In genomic region chr20:4130404-4131189, GRCh38 we compare ENCODE assay signal across 11 cellular contexts. TPM values are rescaled to one million over a fixed set of nuclear protein-coding genes. Genes with fewer than 3 reads are reported as not detected.
A peak's percentile ranks its signal among the peaks of the same experiment; 100 is the strongest.
DNase-seq lines count a peak whose midpoint lies in the region; ATAC-seq, FAIRE-seq and TF ChIP-seq lines count a peak whose summit lies in the region.
"Had no signal": no experiment of that assay in that cellular context is flagged by ENCODE, and none has a peak within 500 bp of the region (broad histone marks: within the 10 kb centered on the region; RNA-seq: fewer than 3 reads in every experiment).

No MANE protein-coding gene starts in this region.

- peak overlapping the region; percentile 3 to 40 for H3K27ac Mint-ChIP-seq in T-cell

- peaks cover 9 to 11% (median 10%) of the 10 kb centered on the region in 3 donors for H3K4me1 Mint-ChIP-seq in T-cell
- H3K4me1 Mint-ChIP-seq: neural crest cell had no signal

- no peaks in the 10 kb centered on the region for H3K36me3 ChIP-seq in bronchial epithelial cell (ENCODE audit: control insufficient read depth, insufficient read depth, low read length)
- H3K36me3 ChIP-seq in Karpas-422 (ENCODE audit: insufficient read depth, low read length): no peaks in the 10 kb centered on the region

- ATAC-seq in T-cell (replicated peaks in 1 of 4) (peak in 2 of 4 experiments; percentile 34 to 75), GM19397 (IDR thresholded peaks at IDR 0.05; ENCODE audit: unreplicated experiment) (no peak)

- CTCF ChIA-PET in T-cell (lab: Charles Lee): interaction anchor here in 1 of 2 donors (0.5 kb wide), 1 partner anchor 1239 kb away, joined by 3 read pairs; no protein-coding TSS in a partner anchor

- no peak overlapping the region for H3K4me3 Mint-ChIP-seq in T-cell
- H3K4me3 Mint-ChIP-seq: neural crest cell had no signal

- H3K27ac ChIP-seq in Karpas-422 (ENCODE audit: low read length): no peak overlapping the region

- no peak overlapping the region for H3K4me3 ChIP-seq in bronchial epithelial cell (ENCODE audit: low read depth, low read length)
- no peak overlapping the region for H3K4me3 ChIP-seq in Karpas-422 (ENCODE audit: low read length)

- no peaks in the 10 kb centered on the region for H3K9me3 ChIP-seq in Karpas-422 (ENCODE audit: low read length)

- POLR2A ChIA-PET in T-cell (lab: Charles Lee): no interaction called here

- FAIRE-seq in bronchial epithelial cell (lab: Jason Lieb, UNC): no peak
- FAIRE-seq: A204.1, endometrium had no signal

- peaks cover 19 to 30% of the 10 kb centered on the region in 2 donors for H3K27me3 Mint-ChIP-seq in T-cell

- H4K20me1 ChIP-seq in Karpas-422 (ENCODE audit: insufficient read depth, low read depth, low read length): no peaks in the 10 kb centered on the region

- TF ChIP-seq CTCF in bronchial epithelial cell (IDR thresholded peaks at IDR 0.05; ENCODE audit: insufficient read depth, low read length, severe bottlenecking): no peak

- no peaks in the 10 kb centered on the region for H3K9me3 Mint-ChIP-seq in T-cell

- peak; percentile 5 for DNase-seq in NCI-H2196 (lab: John Stamatoyannopoulos, UW; ENCODE audit: unreplicated experiment)
- DNase-seq in NCI-H2196 treated with DMSO at 0.1 percent for 48 hours (lab: John Stamatoyannopoulos, UW; ENCODE audit: unreplicated experiment): no peak
- DNase-seq in T-cell: peak in 2 of 34 experiments; percentile 21 to 38
- peak; percentile 75 for DNase-seq in bronchial epithelial cell (ENCODE audit: low read depth)
- DNase-seq in stimulated activated CD8-positive, alpha-beta memory T cell treated with anti-CD3 and anti-CD28 coated beads, Interleukin-4, amount 100 ng/mL, for 24 hours (ENCODE audit: low read depth): peak; percentile 34
- DNase-seq in NCI-H146 (lab: John Stamatoyannopoulos, UW): no peak
- no peak for DNase-seq in Karpas-422

- H3K27me3 ChIP-seq in bronchial epithelial cell (ENCODE audit: control insufficient read depth, insufficient read depth, low read length): no peaks in the 10 kb centered on the region
- H3K27me3 ChIP-seq in Karpas-422 (ENCODE audit: low read length): no peaks in the 10 kb centered on the region

- no peak overlapping the region for H2AFZ ChIP-seq in Karpas-422 (ENCODE audit: low read length)

- H3K4me1 ChIP-seq in Karpas-422 (ENCODE audit: low read length): no peaks in the 10 kb centered on the region

- H3K36me3 Mint-ChIP-seq in T-cell: no peaks in the 10 kb centered on the region

- no peak overlapping the region for H3K9ac ChIP-seq in Karpas-422 (ENCODE audit: low read length)

- no peaks in the 10 kb centered on the region for H3K9me2 ChIP-seq in Karpas-422 (replicated peaks; ENCODE audit: insufficient read depth, low read length)

- H3K79me2 ChIP-seq in Karpas-422 (ENCODE audit: low read length): no peaks in the 10 kb centered on the region

- H3K4me2 ChIP-seq in Karpas-422 (ENCODE audit: low read depth, low read length, poor library complexity, severe bottlenecking): no peak overlapping the region

RNA-seq across cellular contexts. Expression of gene SMOX, which starts 18.0 kb away (rescaled TPM):
- total RNA-seq in T-cell (1 to 10 TPM in 4 of 5 donors, under 1 TPM in 1; 0.63 to 4.3 (median 2.5) TPM), bronchial epithelial cell (19.0 and 27.1 TPM in 2 replicates)
- not detected in 2 replicates for total RNA-seq in Karpas-422 (2014; rRNA removed; shearing (Covaris generic); ENCODE audit: low replicate concordance)

Comparison
In these comparisons a context has a peak if more than half of its experiments do, and no peak if none do; other contexts are left out.
1. DNase-seq: peak in NCI-H2196 (single experiment), bronchial epithelial cell (single experiment) and stimulated activated CD8-positive, alpha-beta memory T cell treated with anti-CD3 and anti-CD28 coated beads, Interleukin-4, amount 100 ng/mL, for 24 hours (single experiment); none in NCI-H2196 treated with DMSO at 0.1 percent for 48 hours (single experiment), NCI-H146 (single experiment) and Karpas-422 (single experiment).